Comparison of ENCODE assay signal across 8 cellular contexts in genomic region chr7:149873968-149874643, GRCh38. TPM values are rescaled to one million over a fixed set of nuclear protein-coding genes. Genes with fewer than 3 reads are reported as not detected.
DNase-seq lines count a peak whose midpoint lies in the region; ATAC-seq and TF ChIP-seq lines count a peak whose summit lies in the region.

Gene ATP6V0E2, plus strand, starts transcription at chr7:149873969. Its CDS starts 97 bp downstream, at chr7:149874066.

- intact Hi-C loops in left ventricle myocardium superior (cut with micrococcal nuclease): no loop called here

- no peaks in the 10 kb centered on the region for H3K9me3 Mint-ChIP-seq in activated CD8-positive, alpha-beta T cell treated with anti-CD3 and anti-CD28 coated beads, Interleukin-2, amount 10 ng/mL, durations not matched to agents 7 days and 5 days (ENCODE audit: insufficient read depth)

- CTCF ChIA-PET in activated CD8-positive, alpha-beta T cell treated with anti-CD3 and anti-CD28 coated beads, Interleukin-2, amount 10 ng/mL, durations not matched to agents 7 days and 5 days (lab: Charles Lee): interaction anchor here (1.4 to 1.5 kb wide), 3 partner anchors 9 to 24 kb away, joined by 3 to 6 read pairs (median 3); no protein-coding TSS in a partner anchor

- peak; percentile 18; the same call in 1 of the 2 replicates for TF ChIP-seq CTCF in 22Rv1 (IDR thresholded peaks at IDR 0.05)

- H3K27ac ChIP-seq in 22Rv1: peak within 1 kb of the TSS; percentile 86
- H3K27ac ChIP-seq in skeletal muscle tissue (ENCODE audit: low read depth, low read length): peak within 1 kb of the TSS; percentile 85

- H3K4me1 ChIP-seq in skeletal muscle tissue (ENCODE audit: control insufficient read depth in 3 of 3, insufficient read depth in 3 of 3, low read length in 3 of 3): peaks cover 10 to 25% (median 16%) of the 10 kb centered on the region in 3 donors

- ATAC-seq in GM18870 (IDR thresholded peaks at IDR 0.05; ENCODE audit: unreplicated experiment) (peak; percentile 35), HG03159 (IDR thresholded peaks at IDR 0.05; ENCODE audit: unreplicated experiment) (peak; percentile 33), left ventricle myocardium superior (peak; percentile 6)
- no peak for ATAC-seq in activated CD8-positive, alpha-beta T cell treated with anti-CD3 and anti-CD28 coated beads, Interleukin-2, amount 10 ng/mL, durations not matched to agents 7 days and 5 days

- H3K4me3 Mint-ChIP-seq in activated CD8-positive, alpha-beta T cell treated with anti-CD3 and anti-CD28 coated beads, Interleukin-2, amount 10 ng/mL, durations not matched to agents 7 days and 5 days: peak within 1 kb of the TSS; percentile 84

- peaks cover 41% of the 10 kb centered on the region for H3K36me3 Mint-ChIP-seq in activated CD8-positive, alpha-beta T cell treated with anti-CD3 and anti-CD28 coated beads, Interleukin-2, amount 10 ng/mL, durations not matched to agents 7 days and 5 days (ENCODE audit: low read depth)

- no peaks in the 10 kb centered on the region for H3K27me3 ChIP-seq in skeletal muscle tissue (ENCODE audit: control insufficient read depth in 3 of 3, insufficient read depth in 3 of 3, low read length in 3 of 3)

- H3K9ac ChIP-seq in skeletal muscle tissue (ENCODE audit: low read depth in 1 of 3, low read length in 3 of 3): peak within 1 kb of the TSS; percentile 70 to 88 (median 86)

- H3K4me3 ChIP-seq in skeletal muscle tissue (ENCODE audit: low read length in 3 of 3): peak within 1 kb of the TSS; percentile 33 to 91 (median 84)

- H3K9me3 ChIP-seq in skeletal muscle tissue (ENCODE audit: control insufficient read depth in 3 of 3, low read length in 3 of 3): no peaks in the 10 kb centered on the region

- H3K4me1 Mint-ChIP-seq in activated CD8-positive, alpha-beta T cell treated with anti-CD3 and anti-CD28 coated beads, Interleukin-2, amount 10 ng/mL, durations not matched to agents 7 days and 5 days (ENCODE audit: low read depth): peaks cover 70% of the 10 kb centered on the region

- H3K27me3 Mint-ChIP-seq in activated CD8-positive, alpha-beta T cell treated with anti-CD3 and anti-CD28 coated beads, Interleukin-2, amount 10 ng/mL, durations not matched to agents 7 days and 5 days (ENCODE audit: low read depth): no peaks in the 10 kb centered on the region

- POLR2A ChIA-PET in activated CD8-positive, alpha-beta T cell treated with anti-CD3 and anti-CD28 coated beads, Interleukin-2, amount 10 ng/mL, durations not matched to agents 7 days and 5 days (lab: Charles Lee): interaction anchor here (0.8 kb wide), 1 partner anchor 9 kb away, joined by 3 read pairs; no protein-coding TSS in a partner anchor

- peak within 1 kb of the TSS; percentile 98 for H3K27ac Mint-ChIP-seq in activated CD8-positive, alpha-beta T cell treated with anti-CD3 and anti-CD28 coated beads, Interleukin-2, amount 10 ng/mL, durations not matched to agents 7 days and 5 days

- DNase-seq in activated CD8-positive, alpha-beta T cell treated with anti-CD3 and anti-CD28 coated beads, Interleukin-2, amount 10 ng/mL, durations not matched to agents 7 days and 5 days: peak; percentile 58
- no peak for DNase-seq in left ventricle myocardium superior
- DNase-seq in activated gamma-delta T cell treated with Interleukin-2 at 50 U/mL for 16 hours: no peak
- DNase-seq in GM19238 (ENCODE audit: insufficient read length, low spot score): no peak

- H3K36me3 ChIP-seq in skeletal muscle tissue (ENCODE audit: control insufficient read depth in 3 of 3, insufficient read depth in 3 of 3, low read length in 3 of 3): peaks cover 2 to 18% (median 9%) of the 10 kb centered on the region in 3 donors

RNA-seq across cellular contexts. Expression of gene ATP6V0E2, which starts in this region (rescaled TPM):
- 10 to 100 TPM; 92.9 to 99.6 TPM for total RNA-seq in activated CD8-positive, alpha-beta T cell treated with anti-CD3 and anti-CD28 coated beads, Interleukin-2, amount 10 ng/mL, durations not matched to agents 7 days and 5 days
- total RNA-seq in left ventricle myocardium superior: 168 TPM
- total RNA-seq in skeletal muscle tissue: 5.2 TPM

Comparison
In these comparisons a context has a peak if more than half of its experiments do, and no peak if none do; other contexts are left out.
1. RNA of gene ATP6V0E2 (total RNA-seq): 168 TPM in left ventricle myocardium superior (single experiment) and 92.9 to 99.6 TPM in activated CD8-positive, alpha-beta T cell treated with anti-CD3 and anti-CD28 coated beads, Interleukin-2, amount 10 ng/mL, durations not matched to agents 7 days and 5 days; 5.2 TPM in skeletal muscle tissue (single experiment); every median in the first group is over 10 times any median in the second.